In the genomic region with DNA sequence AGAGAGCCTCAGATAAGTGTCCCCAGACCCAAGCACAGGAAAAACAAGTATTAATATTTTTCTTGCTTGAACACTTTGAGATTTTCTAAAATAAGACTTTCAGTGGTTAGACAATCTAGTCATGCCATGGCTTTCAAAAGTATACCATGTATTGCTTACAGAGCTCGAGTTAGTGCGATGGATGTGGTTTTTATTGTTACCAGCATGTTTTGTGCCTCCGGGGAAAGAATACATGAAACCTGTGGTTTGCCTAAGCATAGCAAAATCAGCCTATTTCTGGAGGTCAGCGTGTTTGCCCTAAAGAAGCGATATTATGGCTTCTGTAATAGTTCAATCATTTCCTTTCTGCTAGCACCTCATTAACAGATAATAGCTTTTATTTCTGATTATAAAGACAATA, we compare ENCODE assay signal across 18 cellular contexts. TPM values are rescaled to one million over a fixed set of nuclear protein-coding genes. Genes with fewer than 3 reads are reported as not detected.
DNase-seq lines count a peak whose midpoint lies in the region; ATAC-seq, FAIRE-seq and TF ChIP-seq lines count a peak whose summit lies in the region.
"Had no signal": no experiment of that assay in that cellular context is flagged by ENCODE, and none has a peak within 500 bp of the region (broad histone marks: within the 10 kb centered on the region; RNA-seq: fewer than 3 reads in every experiment).

No MANE protein-coding gene starts in this region.

- H3K4me1 Mint-ChIP-seq in brain (peaks cover 16% of the 10 kb centered on the region), T-helper 17 cell (peaks cover 4% of the 10 kb centered on the region)

- no peak for FAIRE-seq in HepG2 (lab: Jason Lieb, UNC)

- no peaks in the 10 kb centered on the region for H3K9me2 ChIP-seq in SK-N-SH

- no peaks in the 10 kb centered on the region for H4K20me1 ChIP-seq in HepG2 (ENCODE audit: insufficient read depth, low read length)
- no peaks in the 10 kb centered on the region for H4K20me1 ChIP-seq in SK-N-SH (ENCODE audit: insufficient read depth)

- CTCF ChIA-PET in HepG2 (lab: Yijun Ruan, JAX; ENCODE audit: low intra/inter-chr PET ratio, low total read pairs) (no interaction called here), SK-N-SH (lab: Yijun Ruan, JAX) (interaction anchor here (1.2 to 1.5 kb wide), 3 partner anchors 10 to 215 kb away, joined by 3 to 6 read pairs (median 6); no protein-coding TSS in a partner anchor)

- no peak overlapping the region for H3K4me3 ChIP-seq in GM12865 (ENCODE audit: low read depth, low read length)
- H3K4me3 ChIP-seq in HepG2 (replicated peaks in 1 of 3; ENCODE audit: insufficient read depth in 1 of 3, low read depth in 2 of 3, low read length in 3 of 3): no peak overlapping the region
- no peak overlapping the region for H3K4me3 ChIP-seq in SK-N-SH (ENCODE audit: low read depth in 2 of 2, low read length in 1 of 2)

- H3F3A ChIP-seq in SK-N-SH (replicated peaks; ENCODE audit: insufficient read depth): peaks cover 8% of the 10 kb centered on the region

- H3K9me3 ChIP-seq in HepG2 (ENCODE audit: low read length) (no peaks in the 10 kb centered on the region), SK-N-SH (no peaks in the 10 kb centered on the region), T-helper 17 cell (ENCODE audit: control insufficient read depth, low read length, poor library complexity, severe bottlenecking) (no peaks in the 10 kb centered on the region)

- H3K4me3 Mint-ChIP-seq in brain (no peak overlapping the region), T-helper 17 cell (no peak overlapping the region)
- H3K4me3 Mint-ChIP-seq: activated T-cell treated with anti-CD3 and anti-CD28 coated beads, Interleukin-2, amount 50 U/mL, for 72 hours; T-helper 1 cell treated with Interleukin-12 subunit alpha and Interleukin-12 subunit beta and Interleukin-4 antibody, amounts not matched to agents 30 μg/mL and 1 μg/mL, for 36 hours had no signal

- no peaks in the 10 kb centered on the region for H3K27me3 Mint-ChIP-seq in brain
- H3K27me3 Mint-ChIP-seq in T-helper 17 cell: peaks cover 32% of the 10 kb centered on the region
- H3K27me3 Mint-ChIP-seq: progenitor cell of endocrine pancreas had no signal

- H3K4me1 ChIP-seq in HepG2 (ENCODE audit: insufficient read depth, low read length) (peaks cover 20% of the 10 kb centered on the region), SK-N-SH (ENCODE audit: control insufficient read depth in 1 of 2, insufficient read depth in 2 of 2, low read depth in 1 of 2, low read length in 1 of 2) (peaks cover 10 to 12% of the 10 kb centered on the region in 2 experiments)

- no peak overlapping the region for H3K27ac ChIP-seq in HepG2 (ENCODE audit: extremely low read length, insufficient read depth, low read length)
- no peak overlapping the region for H3K27ac ChIP-seq in SK-N-SH (ENCODE audit: low read depth in 2 of 2, low read length in 1 of 2)
- H3K27ac ChIP-seq: epithelial cell of prostate had no signal

- peak; percentile 72 for ATAC-seq in GM19035 (IDR thresholded peaks at IDR 0.05; ENCODE audit: unreplicated experiment)
- ATAC-seq in HG03103 (IDR thresholded peaks at IDR 0.05; ENCODE audit: low read depth, unreplicated experiment): peak; percentile 82
- no peak for ATAC-seq in HepG2
- ATAC-seq in T-helper 17 cell: no peak
- ATAC-seq: activated T-cell treated with anti-CD3 and anti-CD28 coated beads, Interleukin-2, amount 50 U/mL, for 72 hours; Panc1 had no signal

- no TSS peak for BruUV-seq in HepG2 (replicated peaks; lab: Mats Ljungman, UMichigan)

- H3K4me2 ChIP-seq in HepG2 (ENCODE audit: low read depth, low read length): no peak overlapping the region
- H3K4me2 ChIP-seq in SK-N-SH: no peak overlapping the region

- TF ChIP-seq RAD21 in HepG2 (CRISPR knock-in tag; IDR thresholded peaks at IDR 0.05): no peak
- TF ChIP-seq RAD21 in SK-N-SH (IDR thresholded peaks at IDR 0.05; ENCODE audit: low read length): no peak

- H3K27me3 ChIP-seq in HepG2 (ENCODE audit: control insufficient read depth in 1 of 2, insufficient read depth in 2 of 2, low read length in 2 of 2): no peaks in the 10 kb centered on the region
- no peaks in the 10 kb centered on the region for H3K27me3 ChIP-seq in SK-N-SH (ENCODE audit: insufficient read depth)

- peak; percentile 75 for DNase-seq in GM12865 (ENCODE audit: low read depth)
- DNase-seq in HepG2 (ENCODE audit: low spot score): no peak
- no peak for DNase-seq in SK-N-SH
- DNase-seq in AG20443 (ENCODE audit: low spot score): no peak
- no peak for DNase-seq in T-helper 17 cell
- DNase-seq: activated CD4-positive, alpha-beta T cell treated with anti-CD3 and anti-CD28 coated beads for 4 hours; activated T-cell treated with anti-CD3 and anti-CD28 coated beads, Interleukin-2, amount 50 U/mL, for 72 hours; AML-193; NCI-H524; stimulated activated CD8-positive, alpha-beta memory T cell treated with anti-CD3 and anti-CD28 coated beads, Interleukin-4, amount 100 ng/mL, for 48 hours; trophoblast cell had no signal

- in situ Hi-C loops in HepG2 (cut with HindIII; ENCODE audit: extremely low pct_ligation_motif_present, low pct_unique_long_range_greater_than_20kb): no loop called here

- TF ChIP-seq POLR2A in HepG2 (IDR thresholded peaks at IDR 0.05; ENCODE audit: insufficient read depth in 1 of 2, low read depth in 2 of 2, low read length in 2 of 2): no peak

- H3K36me3 ChIP-seq in HepG2 (replicated peaks in 1 of 2; ENCODE audit: control insufficient read depth in 1 of 2, insufficient read depth in 2 of 2, low read length in 2 of 2): no peaks in the 10 kb centered on the region
- peaks cover 0 to 4% of the 10 kb centered on the region in 2 experiments for H3K36me3 ChIP-seq in SK-N-SH (replicated peaks in 1 of 2; ENCODE audit: control insufficient read depth in 1 of 2, insufficient read depth in 2 of 2, low read length in 1 of 2)

- TF ChIP-seq CTCF in GM12865 (IDR thresholded peaks at IDR 0.05; ENCODE audit: insufficient read depth, low read depth, low read length, missing control alignments) (no peak), brain (conservative IDR thresholded peaks at IDR 0.05) (no peak), HepG2 (CRISPR knock-in tag; IDR thresholded peaks at IDR 0.05) (no peak), SK-N-SH (IDR thresholded peaks at IDR 0.05) (no peak)

- H3K9ac ChIP-seq in HepG2 (ENCODE audit: insufficient read depth, low read depth, low read length) (no peak overlapping the region), SK-N-SH (no peak overlapping the region)

- H3K36me3 Mint-ChIP-seq in brain: no peaks in the 10 kb centered on the region
- H3K36me3 Mint-ChIP-seq in T-helper 17 cell (ENCODE audit: low read depth): peaks cover 2% of the 10 kb centered on the region

- intact Hi-C loops in HepG2 (cut with micrococcal nuclease; ENCODE audit: unreplicated experiment): no loop called here

- H3K79me2 ChIP-seq in HepG2 (ENCODE audit: insufficient read depth, low read length) (no peaks in the 10 kb centered on the region), SK-N-SH (ENCODE audit: insufficient read depth) (no peaks in the 10 kb centered on the region)

- no peak overlapping the region for H2AFZ ChIP-seq in HepG2 (ENCODE audit: low read length)
- no peak overlapping the region for H2AFZ ChIP-seq in SK-N-SH (ENCODE audit: low read depth)

- H3K27ac Mint-ChIP-seq in brain (peak overlapping the region in 3 of 5 experiments; percentile 53 to 81 (median 71)), T-helper 17 cell (no peak overlapping the region)
- H3K27ac Mint-ChIP-seq: activated T-cell treated with anti-CD3 and anti-CD28 coated beads, Interleukin-2, amount 50 U/mL, for 72 hours; progenitor cell of endocrine pancreas; T-helper 1 cell treated with Interleukin-12 subunit alpha and Interleukin-12 subunit beta and Interleukin-4 antibody, amounts not matched to agents 30 μg/mL and 1 μg/mL, for 36 hours had no signal

- POLR2A ChIA-PET in HepG2 (lab: Yijun Ruan, JAX): interaction anchor here (1.5 to 1.8 kb wide), 2 partner anchors 20 to 22 kb away, joined by 5 to 6 read pairs; a partner anchor contains a TSS
- POLR2A ChIA-PET in SK-N-SH (lab: Yijun Ruan, JAX): interaction anchor here (0.7 kb wide), 1 partner anchor 21 kb away, joined by 3 read pairs; no protein-coding TSS in a partner anchor

- TF ChIP-seq EP300 in HepG2 (IDR thresholded peaks at IDR 0.05; ENCODE audit: low read depth in 2 of 2, low read length in 2 of 2): no peak
- no peak for TF ChIP-seq EP300 in HepG2 (CRISPR knock-in tag; IDR thresholded peaks at IDR 0.05; ENCODE audit: borderline replicate concordance)
- TF ChIP-seq EP300 in SK-N-SH (IDR thresholded peaks at IDR 0.05; ENCODE audit: borderline replicate concordance in 1 of 2, low read depth in 1 of 2, low read length in 1 of 2): no peak

- 46% methylated on average over 5 of the region's 5 CpGs for WGBS in HepG2 (ENCODE audit: low lambda C conversion rate)
- 93% methylated on average over 5 of the region's 5 CpGs for WGBS in SK-N-SH (ENCODE audit: low lambda C conversion rate)

- no peaks in the 10 kb centered on the region for H3K9me3 Mint-ChIP-seq in brain
- H3K9me3 Mint-ChIP-seq: activated T-cell treated with anti-CD3 and anti-CD28 coated beads, Interleukin-2, amount 50 U/mL, for 72 hours; T-helper 1 cell treated with Interleukin-12 subunit alpha and Interleukin-12 subunit beta and Interleukin-4 antibody, amounts not matched to agents 30 μg/mL and 1 μg/mL, for 36 hours had no signal

RNA-seq across cellular contexts. Expression of a gene that starts 21.6 kb away (rescaled TPM):
- polyA plus RNA-seq in brain (ENCODE audit: insufficient read depth, low read depth, low replicate concordance): 13.4 TPM
- total RNA-seq in HepG2 (2016; rRNA removed; fragmentation: Illumina TruSeq; extraction: Trizol): 2.4 and 2.5 TPM in 2 replicates
- total RNA-seq in HepG2 (2016; cell fraction: cytosol; rRNA removed; fragmentation: Illumina TruSeq; extraction: Trizol; ENCODE audit: low read depth): 0.97 and 1.3 TPM in 2 replicates
- total RNA-seq in HepG2 (2016; cell fraction: insoluble cytoplasmic fraction; rRNA removed; fragmentation: Illumina TruSeq; extraction: Trizol): 2.5 and 2.7 TPM in 2 replicates
- 2.7 and 3.4 TPM in 2 replicates for total RNA-seq in HepG2 (2016; cell fraction: membrane; rRNA removed; fragmentation: Illumina TruSeq; extraction: Trizol)
- total RNA-seq in HepG2 (2016; cell fraction: nucleus; rRNA removed; fragmentation: Illumina TruSeq; extraction: Trizol): 2.6 and 4.1 TPM in 2 replicates
- 5.1 and 6.3 TPM in 2 replicates for polyA plus RNA-seq in HepG2 (2011; rRNA removed)
- polyA plus RNA-seq in HepG2 (2011; cell fraction: cytosol; rRNA removed): 2.9 and 3.5 TPM in 2 replicates
- 7.6 and 9.1 TPM in 2 replicates for polyA plus RNA-seq in HepG2 (2011; cell fraction: nucleus; rRNA removed)
- polyA plus RNA-seq in HepG2 (2012): 8.9 and 11.8 TPM in 2 replicates
- 1.6 TPM in 2 replicates for polyA plus RNA-seq in HepG2 (2016; cell fraction: cytosol; fragmentation: Illumina TruSeq; extraction: Trizol; ENCODE audit: low read depth)
- 1.5 and 1.8 TPM in 2 replicates for polyA plus RNA-seq in HepG2 (2016; cell fraction: insoluble cytoplasmic fraction; fragmentation: Illumina TruSeq; extraction: Trizol; ENCODE audit: low read depth)
- 2.1 and 2.3 TPM in 2 replicates for polyA plus RNA-seq in HepG2 (2016; cell fraction: membrane; fragmentation: Illumina TruSeq; extraction: Trizol; ENCODE audit: low read depth)
- polyA plus RNA-seq in HepG2 (2016; cell fraction: nucleus; fragmentation: Illumina TruSeq; extraction: Trizol; ENCODE audit: insufficient read depth, low read depth): 2.1 and 2.4 TPM in 2 replicates
- polyA minus RNA-seq in HepG2 (2011; rRNA and poly(A)+ RNA removed; ENCODE audit: low replicate concordance): 10.0 and 31.5 TPM in 2 replicates
- 7.6 and 13.8 TPM in 2 replicates for polyA minus RNA-seq in HepG2 (2011; cell fraction: cytosol; rRNA and poly(A)+ RNA removed)
- 28.8 and 31.8 TPM in 2 replicates for polyA minus RNA-seq in HepG2 (2011; cell fraction: nucleus; rRNA and poly(A)+ RNA removed)
- polyA plus RNA-seq in SK-N-SH (2012; rRNA removed): 6.3 and 6.8 TPM in 2 replicates
- polyA plus RNA-seq in SK-N-SH (2012; cell fraction: cytosol; rRNA removed): 4.6 and 6.0 TPM in 2 replicates
- 8.6 and 11.2 TPM in 2 replicates for polyA plus RNA-seq in SK-N-SH (2012; cell fraction: nucleus; rRNA removed)
- 1 to 10 TPM; 1.0 to 1.2 TPM for total RNA-seq in T-helper 17 cell
- total RNA-seq: activated T-cell treated with anti-CD3 and anti-CD28 coated beads, Interleukin-2, amount 50 U/mL, for 72 hours had no signal

Comparison
In these comparisons a context has a peak if more than half of its experiments do, and no peak if none do; other contexts are left out.
1. ATAC-seq: peak in GM19035 (single experiment) and HG03103 (single experiment); none in HepG2 (single experiment) and T-helper 17 cell (single experiment).